ENCODE assay signal across 22 cellular contexts in genomic region chr4:5469151-5469775, GRCh38.
"Had no signal": no experiment of that assay in that cellular context is flagged by ENCODE, and none has a peak within 500 bp of the region (broad histone marks: within the 10 kb centered on the region; RNA-seq: fewer than 3 reads in every experiment).

No MANE protein-coding gene starts in this region.

- H3K4me3 ChIP-seq: body of pancreas, cardiac muscle cell, thyroid gland, upper lobe of right lung had no signal

- H3K36me3 Mint-ChIP-seq: activated CD4-positive, alpha-beta memory T cell treated with anti-CD3 and anti-CD28 coated beads for 36 hours; activated CD8-positive, alpha-beta memory T cell treated with anti-CD3 and anti-CD28 coated beads, Interleukin-2, amount 10 ng/mL, durations not matched to agents 7 days and 5 days; activated naive CD4-positive, alpha-beta T cell treated with anti-CD3 and anti-CD28 coated beads, Interleukin-2, amount 50 U/mL, for 24 hours; memory B cell had no signal

- H3K4me1 Mint-ChIP-seq: activated CD8-positive, alpha-beta memory T cell treated with anti-CD3 and anti-CD28 coated beads, Interleukin-2, amount 10 ng/mL, durations not matched to agents 7 days and 5 days; activated naive CD4-positive, alpha-beta T cell treated with anti-CD3 and anti-CD28 coated beads, Interleukin-2, amount 50 U/mL, for 24 hours; memory B cell; nephron progenitor cell; T-helper 17 cell had no signal

- ATAC-seq: activated CD8-positive, alpha-beta memory T cell treated with anti-CD3 and anti-CD28 coated beads, Interleukin-2, amount 10 ng/mL, durations not matched to agents 7 days and 5 days; body of pancreas; T-helper 17 cell; upper lobe of right lung had no signal

- H3K4me1 ChIP-seq: body of pancreas, thyroid gland, upper lobe of right lung had no signal

- DNase-seq: activated CD4-positive, alpha-beta memory T cell treated with anti-CD3 and anti-CD28 coated beads for 36 hours; activated CD4-positive, alpha-beta T cell treated with anti-CD3 and anti-CD28 coated beads for 48 hours; activated CD4-positive, CD25-positive, alpha-beta regulatory T cell; activated CD8-positive, alpha-beta memory T cell treated with anti-CD3 and anti-CD28 coated beads, Interleukin-2, amount 10 ng/mL, durations not matched to agents 7 days and 5 days; activated effector memory CD4-positive, alpha-beta T cell treated with anti-CD3 and anti-CD28 coated beads, Interleukin-2, amount 50 U/mL, for 16 hours; activated T-cell treated with anti-CD3 and anti-CD28 coated beads for 4 hours; body of pancreas; dermis blood vessel endothelial cell; effector CD8-positive, alpha-beta T cell; foreskin melanocyte; hippocampal formation; nephron progenitor cell; nucleus accumbens; stimulated activated CD4-positive, alpha-beta T cell treated with anti-CD3 and anti-CD28 coated beads, Interleukin-4, amount 100 ng/mL, for 24 hours; substantia nigra; T-helper 17 cell; thyroid gland had no signal

- H3K27me3 Mint-ChIP-seq: activated CD4-positive, alpha-beta memory T cell treated with anti-CD3 and anti-CD28 coated beads for 36 hours; activated CD8-positive, alpha-beta memory T cell treated with anti-CD3 and anti-CD28 coated beads, Interleukin-2, amount 10 ng/mL, durations not matched to agents 7 days and 5 days; activated naive CD4-positive, alpha-beta T cell treated with anti-CD3 and anti-CD28 coated beads, Interleukin-2, amount 50 U/mL, for 24 hours; memory B cell; stimulated activated naive CD8-positive, alpha-beta T cell treated with anti-CD3 and anti-CD28 coated beads, Interleukin-15, Interleukin-2, amounts not matched to agents 100 ng/mL and 50 ng/mL, for 24 hours; T-helper 17 cell had no signal

- H3K4me3 Mint-ChIP-seq: activated CD4-positive, alpha-beta memory T cell treated with anti-CD3 and anti-CD28 coated beads for 36 hours; activated CD8-positive, alpha-beta memory T cell treated with anti-CD3 and anti-CD28 coated beads, Interleukin-2, amount 10 ng/mL, durations not matched to agents 7 days and 5 days; activated naive CD4-positive, alpha-beta T cell treated with anti-CD3 and anti-CD28 coated beads, Interleukin-2, amount 50 U/mL, for 24 hours; memory B cell; nephron progenitor cell; stimulated activated naive CD8-positive, alpha-beta T cell treated with anti-CD3 and anti-CD28 coated beads, Interleukin-15, Interleukin-2, amounts not matched to agents 100 ng/mL and 50 ng/mL, for 24 hours; T-helper 17 cell had no signal

- H3K9me3 ChIP-seq: body of pancreas, thyroid gland, upper lobe of right lung had no signal

- H3K27ac ChIP-seq: body of pancreas, cardiac muscle cell, thyroid gland, upper lobe of right lung had no signal

- H3K27ac Mint-ChIP-seq: activated CD4-positive, alpha-beta memory T cell treated with anti-CD3 and anti-CD28 coated beads for 36 hours; activated CD8-positive, alpha-beta memory T cell treated with anti-CD3 and anti-CD28 coated beads, Interleukin-2, amount 10 ng/mL, durations not matched to agents 7 days and 5 days; activated naive CD4-positive, alpha-beta T cell treated with anti-CD3 and anti-CD28 coated beads, Interleukin-2, amount 50 U/mL, for 24 hours; memory B cell; nephron progenitor cell; stimulated activated naive CD8-positive, alpha-beta T cell treated with anti-CD3 and anti-CD28 coated beads, Interleukin-15, Interleukin-2, amounts not matched to agents 100 ng/mL and 50 ng/mL, for 24 hours; T-helper 17 cell had no signal

- H3K27me3 ChIP-seq: body of pancreas, cardiac muscle cell, thyroid gland, upper lobe of right lung had no signal

- H3K36me3 ChIP-seq: cardiac muscle cell, thyroid gland, upper lobe of right lung had no signal

- H3K9me3 Mint-ChIP-seq: activated naive CD4-positive, alpha-beta T cell treated with anti-CD3 and anti-CD28 coated beads, Interleukin-2, amount 50 U/mL, for 24 hours; memory B cell; nephron progenitor cell; stimulated activated naive CD8-positive, alpha-beta T cell treated with anti-CD3 and anti-CD28 coated beads, Interleukin-15, Interleukin-2, amounts not matched to agents 100 ng/mL and 50 ng/mL, for 24 hours had no signal
